ENCODE assay signal across 7 cellular contexts in genomic region chr14:87888136-87888999, GRCh38.
DNase-seq lines count a peak whose midpoint lies in the region; ATAC-seq and TF ChIP-seq lines count a peak whose summit lies in the region.

No MANE protein-coding gene starts in this region.

- H3K9me2 ChIP-seq in GM23248 (ENCODE audit: insufficient read depth) (no peaks in the 10 kb centered on the region), PC-9 (ENCODE audit: insufficient read depth) (no peaks in the 10 kb centered on the region)

- peak; percentile 38; the same call in 1 of the 2 replicates for TF ChIP-seq CTCF in PC-9 (conservative IDR thresholded peaks at IDR 0.05)

- H3K9me3 ChIP-seq in GM23248 (ENCODE audit: low read depth) (no peaks in the 10 kb centered on the region), PC-9 (ENCODE audit: insufficient read depth, low read depth) (no peaks in the 10 kb centered on the region)

- H3K4me2 ChIP-seq in GM23248 (ENCODE audit: unreplicated experiment) (no peak overlapping the region), PC-9 (no peak overlapping the region)

- H3K36me3 ChIP-seq in GM23248 (ENCODE audit: low read depth) (no peaks in the 10 kb centered on the region), PC-9 (ENCODE audit: low read depth) (no peaks in the 10 kb centered on the region)

- no peaks in the 10 kb centered on the region for H3F3A ChIP-seq in GM23248 (ENCODE audit: insufficient read depth)
- no peaks in the 10 kb centered on the region for H3F3A ChIP-seq in PC-9 (ENCODE audit: insufficient read depth, low read depth)

- no TSS peak for BruUV-seq in PC-9 (replicated peaks; lab: Mats Ljungman, UMichigan)

- DNase-seq in EL, result peak; percentile 23
- DNase-seq in GM23248, result peak; percentile 62
- DNase-seq in PC-9, result peak in 1 of 2 experiments; percentile 0
- peak; percentile 28 for DNase-seq in left ventricle myocardium superior
- DNase-seq in COLO829 (ENCODE audit: low spot score), result no peak
- no peak for DNase-seq in retina

- H3K4me1 ChIP-seq in GM23248 (ENCODE audit: insufficient read depth), result no peaks in the 10 kb centered on the region
- H3K4me1 ChIP-seq in PC-9 (replicated peaks; ENCODE audit: insufficient read depth), result no peaks in the 10 kb centered on the region

- in situ Hi-C loops in GM23248 (cut with MboI), result no loop called here

- H3K4me3 ChIP-seq in GM23248 (peak overlapping the region; percentile 10; the same call in 1 of the 2 replicates), PC-9 (no peak overlapping the region)

- H3K79me2 ChIP-seq in GM23248 (ENCODE audit: insufficient read depth) (no peaks in the 10 kb centered on the region), PC-9 (ENCODE audit: low read depth) (no peaks in the 10 kb centered on the region)

- CTCF ChIA-PET in PC-9 (lab: Charles Lee), result no interaction called here

- intact Hi-C loops in PC-9 (cut with micrococcal nuclease; ENCODE audit: unreplicated experiment), result no loop called here
- intact Hi-C loops in left ventricle myocardium superior (cut with micrococcal nuclease), result no loop called here

- POLR2A ChIA-PET in PC-9 (lab: Charles Lee; ENCODE audit: unreplicated experiment), result no interaction called here

- 35 to 36% methylated on average over 20 of the region's 20 CpGs for WGBS in GM23248 (ENCODE audit: low coverage in 1 of 2, low lambda C conversion rate in 2 of 2, missing lambda C conversion rate in 2 of 2), 2 experiments

- H2AFZ ChIP-seq in GM23248 (peak overlapping the region; percentile 65), PC-9 (no peak overlapping the region)

- no peaks in the 10 kb centered on the region for H3K27me3 ChIP-seq in GM23248 (replicated peaks; ENCODE audit: insufficient read depth)
- H3K27me3 ChIP-seq in PC-9 (ENCODE audit: insufficient read depth, low read depth), result no peaks in the 10 kb centered on the region

- ATAC-seq in left ventricle myocardium superior, result no peak
- no peak for ATAC-seq in GM21737 (IDR thresholded peaks at IDR 0.05; ENCODE audit: unreplicated experiment)

- H3K9ac ChIP-seq in GM23248, result no peak overlapping the region

- H4K20me1 ChIP-seq in GM23248 (ENCODE audit: insufficient read depth), result no peaks in the 10 kb centered on the region
- H4K20me1 ChIP-seq in PC-9 (ENCODE audit: insufficient read depth), result no peaks in the 10 kb centered on the region

- H3K27ac ChIP-seq in GM23248 (no peak overlapping the region), PC-9 (no peak overlapping the region)

Comparison
In these comparisons a context has a peak if more than half of its experiments do, and no peak if none do; other contexts are left out.
1. DNase-seq: peak in EL (single experiment), GM23248 (single experiment) and left ventricle myocardium superior (single experiment); none in COLO829 (single experiment) and retina (single experiment).